Comparison of ENCODE assay signal across 2 cellular contexts in the genomic region with DNA sequence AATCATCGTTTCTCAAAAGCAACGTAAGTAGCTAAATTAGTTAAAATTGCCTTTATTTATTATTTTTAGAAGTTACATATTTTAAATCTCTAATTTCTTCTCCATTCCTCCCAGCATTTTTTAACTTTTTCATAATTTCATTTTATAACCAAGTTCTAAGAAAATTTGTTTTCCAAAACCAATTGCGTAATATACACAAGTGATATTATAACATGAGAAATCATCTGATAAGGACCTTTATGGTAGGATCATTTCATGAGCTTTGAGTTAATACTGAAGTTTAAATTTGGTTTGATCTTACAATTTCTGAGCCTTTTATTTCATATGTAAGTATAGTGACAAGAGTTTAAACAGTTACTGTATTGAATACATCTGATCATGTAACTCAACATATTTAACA.
TF ChIP-seq lines count a peak whose summit lies in the region.

No MANE protein-coding gene starts in this region.

TF ChIP-seq in HepG2, 621 proteins besides CTCF, POLR2A, EP300 and RAD21:
- no peak for TF ChIP-seq HOXD1 (CRISPR knock-in tag; IDR thresholded peaks at IDR 0.05)
- TF ChIP-seq CEBPB (IDR thresholded peaks at IDR 0.05; ENCODE audit: borderline replicate concordance, low read depth, low read length), result peak; percentile 76; the same call in 1 of the 2 replicates
- no peak for TF ChIP-seq ZNF839 (CRISPR knock-in tag; IDR thresholded peaks at IDR 0.05; ENCODE audit: borderline replicate concordance)

TF ChIP-seq in H1, 55 proteins besides CTCF, POLR2A, EP300 and RAD21:
- peak; percentile 40; the same call in 1 of the 2 replicates for TF ChIP-seq CEBPB (IDR thresholded peaks at IDR 0.05; ENCODE audit: low read depth, low read length)
- TF ChIP-seq HDAC6 (IDR thresholded peaks at IDR 0.05; ENCODE audit: low read depth, low read length), result no peak
TF ChIP-seq in H1: peak in this region for 1.
